9 cellular contexts compared by ENCODE assay signal in genomic region chr15:100878601-100879000, GRCh38. TPM values are rescaled to one million over a fixed set of nuclear protein-coding genes. Genes with fewer than 3 reads are reported as not detected.
A peak's percentile ranks its signal among the peaks of the same experiment; 100 is the strongest.
DNase-seq lines count a peak whose midpoint lies in the region; ATAC-seq, FAIRE-seq and TF ChIP-seq lines count a peak whose summit lies in the region.
"Had no signal": no experiment of that assay in that cellular context is flagged by ENCODE, and none has a peak within 500 bp of the region (broad histone marks: within the 10 kb centered on the region; RNA-seq: fewer than 3 reads in every experiment).

No MANE protein-coding gene starts in this region.

- intact Hi-C loops in activated CD4-positive, alpha-beta T cell treated with anti-CD3 and anti-CD28 coated beads, Interleukin-2, amount 10 ng/mL, durations not matched to agents 24 days and 14 days (cut with micrococcal nuclease), result no loop called here

- TF ChIP-seq CTCF in GM13976 (IDR thresholded peaks at IDR 0.05; ENCODE audit: borderline replicate concordance, control extremely low read depth, extremely low read depth, insufficient read depth, missing control alignments), result no peak

- H3K4me3 Mint-ChIP-seq in activated CD4-positive, alpha-beta T cell treated with anti-CD3 and anti-CD28 coated beads, Interleukin-2, amount 10 ng/mL, durations not matched to agents 24 days and 14 days, result peak overlapping the region; percentile 73
- peak overlapping the region; percentile 56 for H3K4me3 Mint-ChIP-seq in activated CD8-positive, alpha-beta T cell treated with anti-CD3 and anti-CD28 coated beads, Interleukin-2, amount 10 ng/mL, durations not matched to agents 7 days and 5 days
- H3K4me3 Mint-ChIP-seq in stimulated activated naive CD8-positive, alpha-beta T cell treated with anti-CD3 and anti-CD28 coated beads, Interleukin-15, amount 100 ng/mL, for 72 hours, result peak overlapping the region; percentile 56 to 61

- no peak overlapping the region for H3K9ac ChIP-seq in iPS-20b (ENCODE audit: low read depth, low read length)

- no peaks in the 10 kb centered on the region for H3K9me3 ChIP-seq in iPS-20b (ENCODE audit: insufficient read depth, low read depth, low read length)

- no peak for ATAC-seq in activated CD8-positive, alpha-beta T cell treated with anti-CD3 and anti-CD28 coated beads, Interleukin-2, amount 10 ng/mL, durations not matched to agents 7 days and 5 days
- no peak for ATAC-seq in stimulated activated naive CD8-positive, alpha-beta T cell treated with anti-CD3 and anti-CD28 coated beads, Interleukin-15, amount 100 ng/mL, for 72 hours

- FAIRE-seq in urothelium cell line (lab: Jason Lieb, UNC), result no peak
- FAIRE-seq: colon had no signal

- H3K27me3 ChIP-seq in iPS-20b (ENCODE audit: insufficient read depth, low read length), result peaks cover 87% of the 10 kb centered on the region

- H3K36me3 ChIP-seq in iPS-20b (ENCODE audit: insufficient read depth, low read depth, low read length), result no peaks in the 10 kb centered on the region

- no peaks in the 10 kb centered on the region; the same call in 1 of the 2 replicates for H3K4me1 ChIP-seq in iPS-20b (ENCODE audit: insufficient read depth, low read length)

- H3K27me3 Mint-ChIP-seq in activated CD4-positive, alpha-beta T cell treated with anti-CD3 and anti-CD28 coated beads, Interleukin-2, amount 10 ng/mL, durations not matched to agents 24 days and 14 days, result peaks cover 67% of the 10 kb centered on the region
- peaks cover 68% of the 10 kb centered on the region for H3K27me3 Mint-ChIP-seq in activated CD8-positive, alpha-beta T cell treated with anti-CD3 and anti-CD28 coated beads, Interleukin-2, amount 10 ng/mL, durations not matched to agents 7 days and 5 days (ENCODE audit: low read depth)
- peaks cover 75% of the 10 kb centered on the region for H3K27me3 Mint-ChIP-seq in stimulated activated naive CD8-positive, alpha-beta T cell treated with anti-CD3 and anti-CD28 coated beads, Interleukin-15, amount 100 ng/mL, for 72 hours

- H3K4me1 Mint-ChIP-seq in activated CD4-positive, alpha-beta T cell treated with anti-CD3 and anti-CD28 coated beads, Interleukin-2, amount 10 ng/mL, durations not matched to agents 24 days and 14 days, result peaks cover 4% of the 10 kb centered on the region
- peaks cover 10% of the 10 kb centered on the region for H3K4me1 Mint-ChIP-seq in activated CD8-positive, alpha-beta T cell treated with anti-CD3 and anti-CD28 coated beads, Interleukin-2, amount 10 ng/mL, durations not matched to agents 7 days and 5 days (ENCODE audit: low read depth)
- H3K4me1 Mint-ChIP-seq in stimulated activated naive CD8-positive, alpha-beta T cell treated with anti-CD3 and anti-CD28 coated beads, Interleukin-15, amount 100 ng/mL, for 72 hours, result peaks cover 8% of the 10 kb centered on the region

- H3K27ac Mint-ChIP-seq in activated CD4-positive, alpha-beta T cell treated with anti-CD3 and anti-CD28 coated beads, Interleukin-2, amount 10 ng/mL, durations not matched to agents 24 days and 14 days, result no peak overlapping the region
- H3K27ac Mint-ChIP-seq in activated CD8-positive, alpha-beta T cell treated with anti-CD3 and anti-CD28 coated beads, Interleukin-2, amount 10 ng/mL, durations not matched to agents 7 days and 5 days, result no peak overlapping the region
- H3K27ac Mint-ChIP-seq in stimulated activated naive CD8-positive, alpha-beta T cell treated with anti-CD3 and anti-CD28 coated beads, Interleukin-15, amount 100 ng/mL, for 72 hours, result no peak overlapping the region

- peak overlapping the region; percentile 56; the same call in 1 of the 2 replicates for H3K4me3 ChIP-seq in iPS-20b (ENCODE audit: low read length)

- no peak overlapping the region for H3K27ac ChIP-seq in iPS-20b (ENCODE audit: low read length)

- no peaks in the 10 kb centered on the region for H3K9me3 Mint-ChIP-seq in activated CD4-positive, alpha-beta T cell treated with anti-CD3 and anti-CD28 coated beads, Interleukin-2, amount 10 ng/mL, durations not matched to agents 24 days and 14 days
- H3K9me3 Mint-ChIP-seq in activated CD8-positive, alpha-beta T cell treated with anti-CD3 and anti-CD28 coated beads, Interleukin-2, amount 10 ng/mL, durations not matched to agents 7 days and 5 days (ENCODE audit: insufficient read depth), result no peaks in the 10 kb centered on the region
- H3K9me3 Mint-ChIP-seq in stimulated activated naive CD8-positive, alpha-beta T cell treated with anti-CD3 and anti-CD28 coated beads, Interleukin-15, amount 100 ng/mL, for 72 hours, result no peaks in the 10 kb centered on the region

- CTCF ChIA-PET in activated CD8-positive, alpha-beta T cell treated with anti-CD3 and anti-CD28 coated beads, Interleukin-2, amount 10 ng/mL, durations not matched to agents 7 days and 5 days (lab: Charles Lee), result interaction anchor here (0.7 to 1.2 kb wide), 2 partner anchors 130 to 536 kb away, joined by 3 to 6 read pairs; no protein-coding TSS in a partner anchor

- in situ Hi-C loops in GM13976 (cut with MboI; ENCODE audit: low sequenced_read_pairs, unreplicated experiment), result loop anchor here (10.0 kb wide), 1 partner anchor 244 kb away; no protein-coding TSS in a partner anchor

- no peaks in the 10 kb centered on the region for H3K36me3 Mint-ChIP-seq in activated CD4-positive, alpha-beta T cell treated with anti-CD3 and anti-CD28 coated beads, Interleukin-2, amount 10 ng/mL, durations not matched to agents 24 days and 14 days (ENCODE audit: low read depth)
- H3K36me3 Mint-ChIP-seq in activated CD8-positive, alpha-beta T cell treated with anti-CD3 and anti-CD28 coated beads, Interleukin-2, amount 10 ng/mL, durations not matched to agents 7 days and 5 days (ENCODE audit: low read depth), result no peaks in the 10 kb centered on the region

- no peak for DNase-seq in activated CD4-positive, alpha-beta T cell treated with anti-CD3 and anti-CD28 coated beads, Interleukin-2, amount 10 ng/mL, durations not matched to agents 24 days and 14 days
- no peak for DNase-seq in activated CD4-positive, alpha-beta T cell treated with anti-CD3 and anti-CD28 coated beads for 48 hours
- DNase-seq in activated CD8-positive, alpha-beta T cell treated with anti-CD3 and anti-CD28 coated beads, Interleukin-2, amount 10 ng/mL, durations not matched to agents 7 days and 5 days, result no peak
- no peak for DNase-seq in stimulated activated naive CD8-positive, alpha-beta T cell treated with anti-CD3 and anti-CD28 coated beads, Interleukin-15, amount 100 ng/mL, for 72 hours
- DNase-seq in GM13976 (ENCODE audit: low spot score) (no peak), urothelium cell line (ENCODE audit: low spot score) (no peak), AG08395 (ENCODE audit: low spot score) (no peak)

- POLR2A ChIA-PET in activated CD8-positive, alpha-beta T cell treated with anti-CD3 and anti-CD28 coated beads, Interleukin-2, amount 10 ng/mL, durations not matched to agents 7 days and 5 days (lab: Charles Lee), result no interaction called here

RNA-seq across cellular contexts. Expression of gene ALDH1A3, which starts 1.0 kb away (rescaled TPM):
- total RNA-seq in activated CD4-positive, alpha-beta T cell treated with anti-CD3 and anti-CD28 coated beads, Interleukin-2, amount 10 ng/mL, durations not matched to agents 24 days and 14 days, result not detected in 2 replicates
- not detected for total RNA-seq in activated CD8-positive, alpha-beta T cell treated with anti-CD3 and anti-CD28 coated beads, Interleukin-2, amount 10 ng/mL, durations not matched to agents 7 days and 5 days

RNA-seq across cellular contexts. Expression of gene LRRK1, which starts 40.6 kb away (rescaled TPM):
- total RNA-seq in activated CD4-positive, alpha-beta T cell treated with anti-CD3 and anti-CD28 coated beads, Interleukin-2, amount 10 ng/mL, durations not matched to agents 24 days and 14 days, result 1.3 and 2.1 TPM in 2 replicates
- under 1 TPM; 0.57 to 0.66 TPM for total RNA-seq in activated CD8-positive, alpha-beta T cell treated with anti-CD3 and anti-CD28 coated beads, Interleukin-2, amount 10 ng/mL, durations not matched to agents 7 days and 5 days
